ENCODE assay signal across 1 cellular context in genomic region chr16:84612686-84613085, GRCh38.
TF ChIP-seq lines count a peak whose summit lies in the region.

No MANE protein-coding gene starts in this region.

TF ChIP-seq in H1, 55 proteins besides CTCF, POLR2A, EP300 and RAD21:
- TF ChIP-seq KDM1A (IDR thresholded peaks at IDR 0.05; ENCODE audit: borderline replicate concordance, low read length) (0 out of 2 replicates have a peak, but pooled peaks have one; percentile 7), ASH2L (IDR thresholded peaks at IDR 0.05; ENCODE audit: low read length) (no peak)
